In genomic region chr12:49342914-49343731, GRCh38 we compare ENCODE assay signal across 1 cellular context.
TF ChIP-seq lines count a peak whose summit lies in the region.

No MANE protein-coding gene starts in this region.

TF ChIP-seq in endothelial cell of umbilical vein, 7 proteins besides CTCF, POLR2A, EP300 and RAD21:
- TF ChIP-seq EZH2 (IDR thresholded peaks at IDR 0.05; ENCODE audit: borderline replicate concordance, low read depth, low read length, severe bottlenecking) (peak; percentile 14), JUN (IDR thresholded peaks at IDR 0.05; ENCODE audit: borderline replicate concordance, insufficient read depth, insufficient read length, low read depth) (no peak)
